ENCODE assay signal across 8 cellular contexts in genomic region chr10:70815504-70816219, GRCh38.
DNase-seq lines count a peak whose midpoint lies in the region; ATAC-seq lines count a peak whose summit lies in the region.

Gene SGPL1, plus strand, starts transcription at chr10:70815948. Its CDS starts 906 bp downstream, at chr10:70816854.

- peak within 1 kb of the TSS; percentile 61 for H3K27ac ChIP-seq in caudate nucleus (ENCODE audit: low read depth, low read length)

- ATAC-seq in HG02885 (IDR thresholded peaks at IDR 0.05; ENCODE audit: poor library complexity, unreplicated experiment) = peak; percentile 91

- DNase-seq in SIG-M5 treated with dmso at 0.1 percent for 504 hours (lab: John Stamatoyannopoulos, UW; ENCODE audit: unreplicated experiment) (peak; percentile 69), SIG-M5 (lab: John Stamatoyannopoulos, UW) (no peak), NCI-H2107 (lab: John Stamatoyannopoulos, UW) (peak; percentile 44), caudate nucleus (lab: John Stamatoyannopoulos, UW) (peak in 55 of 61 donors; percentile 10 to 81 (median 61)), iris pigment epithelial cell (ENCODE audit: low read depth) (peak; percentile 78)
- peak; percentile 75 to 89 (median 80) for DNase-seq in activated CD4-positive, CD25-positive, alpha-beta regulatory T cell (lab: John Stamatoyannopoulos, UW)
- DNase-seq in stimulated activated CD4-positive, alpha-beta T cell treated with anti-CD3 and anti-CD28 coated beads, Interleukin-12 subunit alpha, Interleukin-12 subunit beta, amount 100 ng/mL, for 24 hours (ENCODE audit: low read depth in 2 of 2) = peak; percentile 72 to 80
